ENCODE assay signal across 8 cellular contexts in the genomic region with DNA sequence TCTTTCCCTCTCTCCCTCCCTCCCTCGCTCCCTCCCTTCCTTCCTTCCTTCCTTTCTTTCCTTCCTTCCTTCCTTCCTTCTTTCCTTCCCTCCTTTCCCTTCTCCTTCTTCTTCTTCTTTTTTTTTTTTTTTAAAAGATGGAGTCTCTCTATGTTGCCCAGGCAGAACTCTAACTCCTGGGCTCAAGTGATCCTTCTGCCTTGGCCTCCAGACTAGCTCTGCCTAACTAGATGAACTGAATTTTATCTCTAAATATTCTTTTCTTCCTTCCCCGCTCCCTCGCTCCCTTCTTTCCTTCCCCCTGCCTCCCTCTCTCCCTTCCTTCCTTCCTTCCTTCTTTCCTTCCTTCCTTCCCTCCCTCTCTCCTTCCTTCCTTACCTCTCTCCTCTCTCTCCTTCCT.
"Had no signal": no experiment of that assay in that cellular context is flagged by ENCODE, and none has a peak within 500 bp of the region (broad histone marks: within the 10 kb centered on the region; RNA-seq: fewer than 3 reads in every experiment).

No MANE protein-coding gene starts in this region.

- FAIRE-seq: HepG2, HTR-8/SVneo had no signal

- H3K4me2 ChIP-seq: KMS-11 had no signal

- ATAC-seq: HepG2 had no signal

- DNase-seq: IMR-90, KBM-7, KG1 had no signal

- H3K9ac ChIP-seq: KMS-11 had no signal

- H3K4me1 Mint-ChIP-seq: IgD-negative memory B cell had no signal

- H3K4me3 Mint-ChIP-seq: IgD-negative memory B cell had no signal

- H3K27ac ChIP-seq: HL-60, KMS-11 had no signal

- H3K27ac Mint-ChIP-seq: IgD-negative memory B cell had no signal
